1 cellular context compared by ENCODE assay signal in the genomic region with DNA sequence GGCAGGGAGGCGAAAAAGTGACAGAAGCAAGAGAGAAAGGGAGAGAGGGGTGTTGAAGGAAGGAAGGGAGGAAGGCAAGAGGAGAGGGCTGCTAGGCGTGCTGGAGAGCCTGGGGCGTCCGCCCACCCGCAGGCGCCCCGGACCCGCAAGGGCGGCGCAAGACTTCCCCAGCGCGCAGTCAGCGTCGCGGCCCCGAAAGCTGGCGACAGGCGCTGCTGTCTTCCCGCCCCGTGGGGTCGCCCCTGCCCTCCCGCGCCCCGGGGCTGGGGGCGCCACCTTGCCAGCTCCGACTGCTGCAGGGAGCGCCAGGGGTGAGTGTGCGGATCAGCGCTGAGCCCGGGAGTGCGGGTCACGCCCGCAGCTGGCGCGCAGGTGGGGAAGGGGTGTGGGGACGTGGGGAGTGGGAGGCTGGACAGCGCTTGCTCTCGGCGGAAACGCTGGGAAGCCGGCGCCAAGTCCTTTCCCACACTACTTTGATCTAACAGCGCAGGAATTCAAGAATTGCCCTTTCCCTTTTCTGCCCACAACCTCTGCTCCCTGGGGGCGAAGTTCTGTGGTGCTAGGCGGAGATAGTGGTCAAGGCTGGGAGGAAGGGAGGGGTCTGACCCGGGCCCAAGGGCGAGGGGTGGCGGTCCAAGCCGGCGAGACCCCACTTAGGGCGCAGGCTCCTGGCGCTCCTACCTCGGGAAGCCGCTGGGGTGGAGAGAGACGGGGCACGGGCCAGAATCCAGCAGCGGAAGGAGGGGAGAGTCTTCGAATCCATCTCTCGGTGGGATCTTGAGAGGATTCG.
TF ChIP-seq lines count a peak whose summit lies in the region.

A gene (plus strand): TSS at position 175 of the 790 bp plus-strand sequence.

TF ChIP-seq in K562, 482 proteins besides CTCF, POLR2A, EP300 and RAD21 (continued from another document and continues in another):
- TF ChIP-seq ETV6 (IDR thresholded peaks at IDR 0.05; ENCODE audit: borderline replicate concordance in 1 of 2, low read depth in 2 of 2, low read length in 1 of 2) (no peak), ETV6 (CRISPR knock-in tag; IDR thresholded peaks at IDR 0.05; ENCODE audit: borderline replicate concordance) (no peak), FOXK1 (CRISPR knock-in tag; IDR thresholded peaks at IDR 0.05; ENCODE audit: borderline replicate concordance) (no peak), RFX7 (CRISPR knock-in tag; IDR thresholded peaks at IDR 0.05) (no peak), HDAC2 (IDR thresholded peaks at IDR 0.05) (no peak), DIDO1 (tag; IDR thresholded peaks at IDR 0.05; ENCODE audit: low read depth) (no peak), ZKSCAN3 (CRISPR knock-in tag; IDR thresholded peaks at IDR 0.05) (no peak), SPI1 (IDR thresholded peaks at IDR 0.05; ENCODE audit: borderline replicate concordance, low read depth, low read length) (peak; percentile 6; the same call in 1 of the 2 replicates), ELF1 (tag; IDR thresholded peaks at IDR 0.05) (no peak), TCF3 (CRISPR knock-in tag; IDR thresholded peaks at IDR 0.05) (0 out of 2 replicates have a peak, but pooled peaks have one; percentile 17), ZNF253 (CRISPR knock-in tag; conservative IDR thresholded peaks at IDR 0.05) (no peak), MIER1 (IDR thresholded peaks at IDR 0.05; ENCODE audit: low read depth) (no peak), PHB2 (IDR thresholded peaks at IDR 0.05; ENCODE audit: low read depth) (no peak), STAT5A (IDR thresholded peaks at IDR 0.05; ENCODE audit: borderline replicate concordance, low read length) (no peak), ZNF780A (CRISPR knock-in tag; IDR thresholded peaks at IDR 0.05) (no peak), JUND (IDR thresholded peaks at IDR 0.05; ENCODE audit: borderline replicate concordance, low read depth, low read length) (no peak), JUND (tag; IDR thresholded peaks at IDR 0.05; ENCODE audit: borderline replicate concordance, low read depth, low read length) (no peak), KLF10 (CRISPR knock-in tag; IDR thresholded peaks at IDR 0.05) (no peak), ARID1B (IDR thresholded peaks at IDR 0.05) (no peak), SRSF9 (IDR thresholded peaks at IDR 0.05; ENCODE audit: borderline replicate concordance, low read depth, low read length) (no peak), SMAD4 (CRISPR knock-in tag; conservative IDR thresholded peaks at IDR 0.05) (no peak), POLR3G (IDR thresholded peaks at IDR 0.05; ENCODE audit: extremely low read depth, insufficient read length, insufficient replicate concordance) (no peak), ZNF3 (CRISPR knock-in tag; IDR thresholded peaks at IDR 0.05) (no peak), CBFA2T2 (conservative IDR thresholded peaks at IDR 0.05) (no peak), EGR1 (conservative IDR thresholded peaks at IDR 0.05) (peak; percentile 58), PRMT5 (CRISPR knock-in tag; IDR thresholded peaks at IDR 0.05) (no peak), GATAD2B (IDR thresholded peaks at IDR 0.05; ENCODE audit: borderline replicate concordance) (peak; percentile 28; the same call in 1 of the 2 replicates), ZFX (CRISPR knock-in tag; IDR thresholded peaks at IDR 0.05) (peak; percentile 34; the same call in 1 of the 2 replicates), NRF1 (conservative IDR thresholded peaks at IDR 0.05 in 1 of 2, IDR thresholded peaks at IDR 0.05 in 1 of 2) (peak; percentile 44 to 61; a peak in 3 of 4 replicates), ATF7 (IDR thresholded peaks at IDR 0.05) (no peak), ZNF24 (IDR thresholded peaks at IDR 0.05) (no peak)
- TF ChIP-seq, protein P1, sequence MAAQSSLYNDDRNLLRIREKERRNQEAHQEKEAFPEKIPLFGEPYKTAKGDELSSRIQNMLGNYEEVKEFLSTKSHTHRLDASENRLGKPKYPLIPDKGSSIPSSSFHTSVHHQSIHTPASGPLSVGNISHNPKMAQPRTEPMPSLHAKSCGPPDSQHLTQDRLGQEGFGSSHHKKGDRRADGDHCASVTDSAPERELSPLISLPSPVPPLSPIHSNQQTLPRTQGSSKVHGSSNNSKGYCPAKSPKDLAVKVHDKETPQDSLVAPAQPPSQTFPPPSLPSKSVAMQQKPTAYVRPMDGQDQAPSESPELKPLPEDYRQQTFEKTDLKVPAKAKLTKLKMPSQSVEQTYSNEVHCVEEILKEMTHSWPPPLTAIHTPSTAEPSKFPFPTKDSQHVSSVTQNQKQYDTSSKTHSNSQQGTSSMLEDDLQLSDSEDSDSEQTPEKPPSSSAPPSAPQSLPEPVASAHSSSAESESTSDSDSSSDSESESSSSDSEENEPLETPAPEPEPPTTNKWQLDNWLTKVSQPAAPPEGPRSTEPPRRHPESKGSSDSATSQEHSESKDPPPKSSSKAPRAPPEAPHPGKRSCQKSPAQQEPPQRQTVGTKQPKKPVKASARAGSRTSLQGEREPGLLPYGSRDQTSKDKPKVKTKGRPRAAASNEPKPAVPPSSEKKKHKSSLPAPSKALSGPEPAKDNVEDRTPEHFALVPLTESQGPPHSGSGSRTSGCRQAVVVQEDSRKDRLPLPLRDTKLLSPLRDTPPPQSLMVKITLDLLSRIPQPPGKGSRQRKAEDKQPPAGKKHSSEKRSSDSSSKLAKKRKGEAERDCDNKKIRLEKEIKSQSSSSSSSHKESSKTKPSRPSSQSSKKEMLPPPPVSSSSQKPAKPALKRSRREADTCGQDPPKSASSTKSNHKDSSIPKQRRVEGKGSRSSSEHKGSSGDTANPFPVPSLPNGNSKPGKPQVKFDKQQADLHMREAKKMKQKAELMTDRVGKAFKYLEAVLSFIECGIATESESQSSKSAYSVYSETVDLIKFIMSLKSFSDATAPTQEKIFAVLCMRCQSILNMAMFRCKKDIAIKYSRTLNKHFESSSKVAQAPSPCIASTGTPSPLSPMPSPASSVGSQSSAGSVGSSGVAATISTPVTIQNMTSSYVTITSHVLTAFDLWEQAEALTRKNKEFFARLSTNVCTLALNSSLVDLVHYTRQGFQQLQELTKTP (IDR thresholded peaks at IDR 0.05; ENCODE audit: low read depth in 1 of 2, partially characterized antibody in 2 of 2) = peak in 1 of 2 experiments; percentile 62
- TF ChIP-seq, protein P2, sequence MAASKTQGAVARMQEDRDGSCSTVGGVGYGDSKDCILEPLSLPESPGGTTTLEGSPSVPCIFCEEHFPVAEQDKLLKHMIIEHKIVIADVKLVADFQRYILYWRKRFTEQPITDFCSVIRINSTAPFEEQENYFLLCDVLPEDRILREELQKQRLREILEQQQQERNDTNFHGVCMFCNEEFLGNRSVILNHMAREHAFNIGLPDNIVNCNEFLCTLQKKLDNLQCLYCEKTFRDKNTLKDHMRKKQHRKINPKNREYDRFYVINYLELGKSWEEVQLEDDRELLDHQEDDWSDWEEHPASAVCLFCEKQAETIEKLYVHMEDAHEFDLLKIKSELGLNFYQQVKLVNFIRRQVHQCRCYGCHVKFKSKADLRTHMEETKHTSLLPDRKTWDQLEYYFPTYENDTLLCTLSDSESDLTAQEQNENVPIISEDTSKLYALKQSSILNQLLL (CRISPR knock-in tag; IDR thresholded peaks at IDR 0.05; ENCODE audit: borderline replicate concordance) = no peak
- TF ChIP-seq, protein P3, sequence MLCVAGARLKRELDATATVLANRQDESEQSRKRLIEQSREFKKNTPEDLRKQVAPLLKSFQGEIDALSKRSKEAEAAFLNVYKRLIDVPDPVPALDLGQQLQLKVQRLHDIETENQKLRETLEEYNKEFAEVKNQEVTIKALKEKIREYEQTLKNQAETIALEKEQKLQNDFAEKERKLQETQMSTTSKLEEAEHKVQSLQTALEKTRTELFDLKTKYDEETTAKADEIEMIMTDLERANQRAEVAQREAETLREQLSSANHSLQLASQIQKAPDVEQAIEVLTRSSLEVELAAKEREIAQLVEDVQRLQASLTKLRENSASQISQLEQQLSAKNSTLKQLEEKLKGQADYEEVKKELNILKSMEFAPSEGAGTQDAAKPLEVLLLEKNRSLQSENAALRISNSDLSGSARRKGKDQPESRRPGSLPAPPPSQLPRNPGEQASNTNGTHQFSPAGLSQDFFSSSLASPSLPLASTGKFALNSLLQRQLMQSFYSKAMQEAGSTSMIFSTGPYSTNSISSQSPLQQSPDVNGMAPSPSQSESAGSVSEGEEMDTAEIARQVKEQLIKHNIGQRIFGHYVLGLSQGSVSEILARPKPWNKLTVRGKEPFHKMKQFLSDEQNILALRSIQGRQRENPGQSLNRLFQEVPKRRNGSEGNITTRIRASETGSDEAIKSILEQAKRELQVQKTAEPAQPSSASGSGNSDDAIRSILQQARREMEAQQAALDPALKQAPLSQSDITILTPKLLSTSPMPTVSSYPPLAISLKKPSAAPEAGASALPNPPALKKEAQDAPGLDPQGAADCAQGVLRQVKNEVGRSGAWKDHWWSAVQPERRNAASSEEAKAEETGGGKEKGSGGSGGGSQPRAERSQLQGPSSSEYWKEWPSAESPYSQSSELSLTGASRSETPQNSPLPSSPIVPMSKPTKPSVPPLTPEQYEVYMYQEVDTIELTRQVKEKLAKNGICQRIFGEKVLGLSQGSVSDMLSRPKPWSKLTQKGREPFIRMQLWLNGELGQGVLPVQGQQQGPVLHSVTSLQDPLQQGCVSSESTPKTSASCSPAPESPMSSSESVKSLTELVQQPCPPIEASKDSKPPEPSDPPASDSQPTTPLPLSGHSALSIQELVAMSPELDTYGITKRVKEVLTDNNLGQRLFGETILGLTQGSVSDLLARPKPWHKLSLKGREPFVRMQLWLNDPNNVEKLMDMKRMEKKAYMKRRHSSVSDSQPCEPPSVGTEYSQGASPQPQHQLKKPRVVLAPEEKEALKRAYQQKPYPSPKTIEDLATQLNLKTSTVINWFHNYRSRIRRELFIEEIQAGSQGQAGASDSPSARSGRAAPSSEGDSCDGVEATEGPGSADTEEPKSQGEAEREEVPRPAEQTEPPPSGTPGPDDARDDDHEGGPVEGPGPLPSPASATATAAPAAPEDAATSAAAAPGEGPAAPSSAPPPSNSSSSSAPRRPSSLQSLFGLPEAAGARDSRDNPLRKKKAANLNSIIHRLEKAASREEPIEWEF (CRISPR knock-in tag; IDR thresholded peaks at IDR 0.05) = no peak
- TF ChIP-seq, protein P4, sequence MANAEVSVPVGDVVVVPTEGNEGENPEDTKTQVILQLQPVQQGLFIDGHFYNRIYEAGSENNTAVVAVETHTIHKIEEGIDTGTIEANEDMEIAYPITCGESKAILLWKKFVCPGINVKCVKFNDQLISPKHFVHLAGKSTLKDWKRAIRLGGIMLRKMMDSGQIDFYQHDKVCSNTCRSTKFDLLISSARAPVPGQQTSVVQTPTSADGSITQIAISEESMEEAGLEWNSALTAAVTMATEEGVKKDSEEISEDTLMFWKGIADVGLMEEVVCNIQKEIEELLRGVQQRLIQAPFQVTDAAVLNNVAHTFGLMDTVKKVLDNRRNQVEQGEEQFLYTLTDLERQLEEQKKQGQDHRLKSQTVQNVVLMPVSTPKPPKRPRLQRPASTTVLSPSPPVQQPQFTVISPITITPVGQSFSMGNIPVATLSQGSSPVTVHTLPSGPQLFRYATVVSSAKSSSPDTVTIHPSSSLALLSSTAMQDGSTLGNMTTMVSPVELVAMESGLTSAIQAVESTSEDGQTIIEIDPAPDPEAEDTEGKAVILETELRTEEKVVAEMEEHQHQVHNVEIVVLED (CRISPR knock-in tag; IDR thresholded peaks at IDR 0.05) = no peak
- TF ChIP-seq, protein P5, sequence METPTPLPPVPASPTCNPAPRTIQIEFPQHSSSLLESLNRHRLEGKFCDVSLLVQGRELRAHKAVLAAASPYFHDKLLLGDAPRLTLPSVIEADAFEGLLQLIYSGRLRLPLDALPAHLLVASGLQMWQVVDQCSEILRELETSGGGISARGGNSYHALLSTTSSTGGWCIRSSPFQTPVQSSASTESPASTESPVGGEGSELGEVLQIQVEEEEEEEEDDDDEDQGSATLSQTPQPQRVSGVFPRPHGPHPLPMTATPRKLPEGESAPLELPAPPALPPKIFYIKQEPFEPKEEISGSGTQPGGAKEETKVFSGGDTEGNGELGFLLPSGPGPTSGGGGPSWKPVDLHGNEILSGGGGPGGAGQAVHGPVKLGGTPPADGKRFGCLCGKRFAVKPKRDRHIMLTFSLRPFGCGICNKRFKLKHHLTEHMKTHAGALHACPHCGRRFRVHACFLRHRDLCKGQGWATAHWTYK (CRISPR knock-in tag; IDR thresholded peaks at IDR 0.05) = no peak
- TF ChIP-seq, protein P6, sequence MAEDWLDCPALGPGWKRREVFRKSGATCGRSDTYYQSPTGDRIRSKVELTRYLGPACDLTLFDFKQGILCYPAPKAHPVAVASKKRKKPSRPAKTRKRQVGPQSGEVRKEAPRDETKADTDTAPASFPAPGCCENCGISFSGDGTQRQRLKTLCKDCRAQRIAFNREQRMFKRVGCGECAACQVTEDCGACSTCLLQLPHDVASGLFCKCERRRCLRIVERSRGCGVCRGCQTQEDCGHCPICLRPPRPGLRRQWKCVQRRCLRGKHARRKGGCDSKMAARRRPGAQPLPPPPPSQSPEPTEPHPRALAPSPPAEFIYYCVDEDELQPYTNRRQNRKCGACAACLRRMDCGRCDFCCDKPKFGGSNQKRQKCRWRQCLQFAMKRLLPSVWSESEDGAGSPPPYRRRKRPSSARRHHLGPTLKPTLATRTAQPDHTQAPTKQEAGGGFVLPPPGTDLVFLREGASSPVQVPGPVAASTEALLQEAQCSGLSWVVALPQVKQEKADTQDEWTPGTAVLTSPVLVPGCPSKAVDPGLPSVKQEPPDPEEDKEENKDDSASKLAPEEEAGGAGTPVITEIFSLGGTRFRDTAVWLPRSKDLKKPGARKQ (CRISPR knock-in tag; IDR thresholded peaks at IDR 0.05) = no peak
- TF ChIP-seq, protein P7, sequence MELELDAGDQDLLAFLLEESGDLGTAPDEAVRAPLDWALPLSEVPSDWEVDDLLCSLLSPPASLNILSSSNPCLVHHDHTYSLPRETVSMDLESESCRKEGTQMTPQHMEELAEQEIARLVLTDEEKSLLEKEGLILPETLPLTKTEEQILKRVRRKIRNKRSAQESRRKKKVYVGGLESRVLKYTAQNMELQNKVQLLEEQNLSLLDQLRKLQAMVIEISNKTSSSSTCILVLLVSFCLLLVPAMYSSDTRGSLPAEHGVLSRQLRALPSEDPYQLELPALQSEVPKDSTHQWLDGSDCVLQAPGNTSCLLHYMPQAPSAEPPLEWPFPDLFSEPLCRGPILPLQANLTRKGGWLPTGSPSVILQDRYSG (tag; conservative IDR thresholded peaks at IDR 0.05; ENCODE audit: low read depth) = no peak
